In the genomic region with DNA sequence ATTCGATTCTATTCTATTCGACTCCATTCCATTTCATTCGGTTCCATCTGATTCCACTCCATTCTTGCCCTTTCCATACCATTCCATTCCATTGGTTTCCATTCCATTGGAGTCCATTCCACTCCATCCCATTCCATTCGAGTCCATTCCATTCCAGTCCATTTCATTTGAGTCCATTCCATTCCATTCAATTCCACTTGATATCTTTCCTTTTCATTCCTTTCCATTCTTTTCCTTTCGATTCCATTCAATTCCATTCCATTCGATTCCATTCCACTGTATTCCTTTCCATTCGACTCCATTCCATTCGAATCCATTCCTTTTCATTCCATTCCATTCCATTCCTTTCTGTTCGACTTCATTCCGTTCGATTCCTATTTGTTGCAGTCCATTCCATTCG, we compare ENCODE assay signal across 1 cellular context.
TF ChIP-seq lines count a peak whose summit lies in the region.
"Not testable (repeated sequence)": the region's sequence is repeated elsewhere in the genome, so short reads cannot be mapped to it uniquely, and the experiment has no call there.

No MANE protein-coding gene starts in this region.

TF ChIP-seq in HepG2, 621 proteins besides CTCF, POLR2A, EP300 and RAD21 (continued from another document):
- TF ChIP-seq, protein P1, sequence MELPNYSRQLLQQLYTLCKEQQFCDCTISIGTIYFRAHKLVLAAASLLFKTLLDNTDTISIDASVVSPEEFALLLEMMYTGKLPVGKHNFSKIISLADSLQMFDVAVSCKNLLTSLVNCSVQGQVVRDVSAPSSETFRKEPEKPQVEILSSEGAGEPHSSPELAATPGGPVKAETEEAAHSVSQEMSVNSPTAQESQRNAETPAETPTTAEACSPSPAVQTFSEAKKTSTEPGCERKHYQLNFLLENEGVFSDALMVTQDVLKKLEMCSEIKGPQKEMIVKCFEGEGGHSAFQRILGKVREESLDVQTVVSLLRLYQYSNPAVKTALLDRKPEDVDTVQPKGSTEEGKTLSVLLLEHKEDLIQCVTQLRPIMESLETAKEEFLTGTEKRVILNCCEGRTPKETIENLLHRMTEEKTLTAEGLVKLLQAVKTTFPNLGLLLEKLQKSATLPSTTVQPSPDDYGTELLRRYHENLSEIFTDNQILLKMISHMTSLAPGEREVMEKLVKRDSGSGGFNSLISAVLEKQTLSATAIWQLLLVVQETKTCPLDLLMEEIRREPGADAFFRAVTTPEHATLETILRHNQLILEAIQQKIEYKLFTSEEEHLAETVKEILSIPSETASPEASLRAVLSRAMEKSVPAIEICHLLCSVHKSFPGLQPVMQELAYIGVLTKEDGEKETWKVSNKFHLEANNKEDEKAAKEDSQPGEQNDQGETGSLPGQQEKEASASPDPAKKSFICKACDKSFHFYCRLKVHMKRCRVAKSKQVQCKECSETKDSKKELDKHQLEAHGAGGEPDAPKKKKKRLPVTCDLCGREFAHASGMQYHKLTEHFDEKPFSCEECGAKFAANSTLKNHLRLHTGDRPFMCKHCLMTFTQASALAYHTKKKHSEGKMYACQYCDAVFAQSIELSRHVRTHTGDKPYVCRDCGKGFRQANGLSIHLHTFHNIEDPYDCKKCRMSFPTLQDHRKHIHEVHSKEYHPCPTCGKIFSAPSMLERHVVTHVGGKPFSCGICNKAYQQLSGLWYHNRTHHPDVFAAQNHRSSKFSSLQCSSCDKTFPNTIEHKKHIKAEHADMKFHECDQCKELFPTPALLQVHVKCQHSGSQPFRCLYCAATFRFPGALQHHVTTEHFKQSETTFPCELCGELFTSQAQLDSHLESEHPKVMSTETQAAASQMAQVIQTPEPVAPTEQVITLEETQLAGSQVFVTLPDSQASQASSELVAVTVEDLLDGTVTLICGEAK (IDR thresholded peaks at IDR 0.05) = peak; percentile 16; the same call in 1 of the 2 replicates
- TF ChIP-seq, protein P1 (CRISPR knock-in tag; IDR thresholded peaks at IDR 0.05) = not testable (repeated sequence)
- TF ChIP-seq PRDM15 (CRISPR knock-in tag; IDR thresholded peaks at IDR 0.05) (peak; percentile 43; the same call in 1 of the 2 replicates), FOXK2 (IDR thresholded peaks at IDR 0.05) (0 out of 2 replicates have a peak, but pooled peaks have one; percentile 26), ARNT (IDR thresholded peaks at IDR 0.05) (0 out of 2 replicates have a peak, but pooled peaks have one; percentile 68), SOX6 (IDR thresholded peaks at IDR 0.05) (peak; percentile 78; the same call in 1 of the 2 replicates), ZNF282 (IDR thresholded peaks at IDR 0.05; ENCODE audit: partially characterized antibody) (peak; percentile 90), FLYWCH1 (CRISPR knock-in tag; IDR thresholded peaks at IDR 0.05) (peak; percentile 64; the same call in 1 of the 2 replicates), PHB2 (IDR thresholded peaks at IDR 0.05; ENCODE audit: partially characterized antibody) (peak; percentile 32), TRIM22 (IDR thresholded peaks at IDR 0.05) (peak; percentile 27; the same call in 1 of the 2 replicates), PLRG1 (conservative IDR thresholded peaks at IDR 0.05) (peak; percentile 88; the same call in 1 of the 2 replicates), FOXA1 (IDR thresholded peaks at IDR 0.05) (0 out of 2 replicates have a peak, but pooled peaks have one; percentile 21), LCORL (IDR thresholded peaks at IDR 0.05) (peak; percentile 67; the same call in 1 of the 2 replicates)
- TF ChIP-seq, protein P2, sequence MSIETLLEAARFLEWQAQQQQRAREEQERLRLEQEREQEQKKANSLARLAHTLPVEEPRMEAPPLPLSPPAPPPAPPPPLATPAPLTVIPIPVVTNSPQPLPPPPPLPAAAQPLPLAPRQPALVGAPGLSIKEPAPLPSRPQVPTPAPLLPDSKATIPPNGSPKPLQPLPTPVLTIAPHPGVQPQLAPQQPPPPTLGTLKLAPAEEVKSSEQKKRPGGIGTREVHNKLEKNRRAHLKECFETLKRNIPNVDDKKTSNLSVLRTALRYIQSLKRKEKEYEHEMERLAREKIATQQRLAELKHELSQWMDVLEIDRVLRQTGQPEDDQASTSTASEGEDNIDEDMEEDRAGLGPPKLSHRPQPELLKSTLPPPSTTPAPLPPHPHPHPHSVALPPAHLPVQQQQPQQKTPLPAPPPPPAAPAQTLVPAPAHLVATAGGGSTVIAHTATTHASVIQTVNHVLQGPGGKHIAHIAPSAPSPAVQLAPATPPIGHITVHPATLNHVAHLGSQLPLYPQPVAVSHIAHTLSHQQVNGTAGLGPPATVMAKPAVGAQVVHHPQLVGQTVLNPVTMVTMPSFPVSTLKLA (IDR thresholded peaks at IDR 0.05) = peak; percentile 26; the same call in 1 of the 2 replicates
- not testable (repeated sequence) for TF ChIP-seq SOX6, FOXA1, LCORL (CRISPR knock-in tag; IDR thresholded peaks at IDR 0.05)
TF ChIP-seq in HepG2: peak in this region for 16; not testable (repeated sequence) for 605.
